26 cellular contexts compared by ENCODE assay signal in genomic region chr9:36826581-36826980, GRCh38.
"Had no signal": no experiment of that assay in that cellular context is flagged by ENCODE, and none has a peak within 500 bp of the region (broad histone marks: within the 10 kb centered on the region; RNA-seq: fewer than 3 reads in every experiment).

No MANE protein-coding gene starts in this region.

- DNase-seq: glutamatergic neuron; heart left ventricle; islet precursor cell; kidney glomerular epithelial cell; lower lobe of right lung; mammary epithelial cell; mesenchymal stem cell; naive B cell; natural killer cell; nephron progenitor cell; ovary; right cardiac atrium; sigmoid colon; small intestine; stimulated activated CD4-positive, alpha-beta T cell treated with anti-CD3 and anti-CD28 coated beads, Interleukin-4, amount 100 ng/mL, for 24 hours; stimulated activated naive CD4-positive, alpha-beta T cell treated with Interleukin-2 at 50 U/mL for 16 hours; tibial artery; trophoblast cell had no signal

- H3K27ac ChIP-seq: heart left ventricle, lower lobe of right lung, ovary, prostate gland, sigmoid colon, suprapubic skin, thoracic aorta, tibial artery, upper lobe of right lung had no signal

- H3K36me3 ChIP-seq: heart left ventricle, lower lobe of right lung, ovary, prostate gland, sigmoid colon, suprapubic skin, thoracic aorta, tibial artery, upper lobe of right lung had no signal

- H3K27me3 ChIP-seq: ovary, sigmoid colon, suprapubic skin, upper lobe of right lung had no signal

- FAIRE-seq: small intestine, urothelium cell line had no signal

- H3K9me3 ChIP-seq: heart left ventricle, lower lobe of right lung, ovary, prostate gland, sigmoid colon, suprapubic skin, thoracic aorta, tibial artery, upper lobe of right lung had no signal

- H3K4me3 ChIP-seq: heart left ventricle, lower lobe of right lung, ovary, prostate gland, sigmoid colon, suprapubic skin, thoracic aorta, tibial artery, upper lobe of right lung had no signal

- ATAC-seq: heart left ventricle; left cardiac atrium; left lobe of liver; lower lobe of right lung; natural killer cell; right cardiac atrium; stimulated activated memory B cell treated with anti-CD40 and anti-IgM and Interleukin-4, amounts not matched to agents 10 μg/mL and 1 μg/mL and 100 μg/mL, for 72 hours; upper lobe of right lung had no signal

- H3K4me1 ChIP-seq: heart left ventricle, lower lobe of right lung, prostate gland, sigmoid colon, suprapubic skin, tibial artery, upper lobe of right lung had no signal
